ENCODE assay signal across 25 cellular contexts in genomic region chr9:99041618-99042017, GRCh38.
DNase-seq lines count a peak whose midpoint lies in the region; ATAC-seq and TF ChIP-seq lines count a peak whose summit lies in the region.
"Had no signal": no experiment of that assay in that cellular context is flagged by ENCODE, and none has a peak within 500 bp of the region (broad histone marks: within the 10 kb centered on the region; RNA-seq: fewer than 3 reads in every experiment).

No MANE protein-coding gene starts in this region.

- H3K4me3 ChIP-seq in left ventricle myocardium inferior: no peak overlapping the region
- H3K4me3 ChIP-seq in vagina: no peak overlapping the region
- H3K4me3 ChIP-seq: dorsolateral prefrontal cortex, esophagus squamous epithelium, lower lobe of right lung, right lobe of liver, transverse colon had no signal

- H3K27me3 ChIP-seq in left ventricle myocardium inferior (ENCODE audit: low read depth) (no peaks in the 10 kb centered on the region), vagina (no peaks in the 10 kb centered on the region)
- H3K27me3 ChIP-seq: dorsolateral prefrontal cortex, esophagus squamous epithelium, right lobe of liver, transverse colon had no signal

- H3K9me3 ChIP-seq in left ventricle myocardium inferior (replicated peaks) (no peaks in the 10 kb centered on the region), vagina (no peaks in the 10 kb centered on the region)
- H3K9me3 ChIP-seq: lower lobe of right lung, right lobe of liver, transverse colon had no signal

- no peaks in the 10 kb centered on the region for H3K9me3 Mint-ChIP-seq in effector memory CD8-positive, alpha-beta T cell
- peaks cover 7% of the 10 kb centered on the region for H3K9me3 Mint-ChIP-seq in natural killer cell treated with Interleukin-12 subunit alpha and Interleukin-12 subunit beta and Interleukin-15 and Interleukin-18, amount 100 ng/mL, for 72 hours

- H3K27me3 Mint-ChIP-seq in effector memory CD8-positive, alpha-beta T cell: no peaks in the 10 kb centered on the region
- H3K27me3 Mint-ChIP-seq in natural killer cell treated with Interleukin-12 subunit alpha and Interleukin-12 subunit beta and Interleukin-15 and Interleukin-18, amount 100 ng/mL, for 72 hours: no peaks in the 10 kb centered on the region

- H3K4me3 Mint-ChIP-seq in effector memory CD8-positive, alpha-beta T cell: peak overlapping the region; percentile 7 to 29
- H3K4me3 Mint-ChIP-seq in natural killer cell treated with Interleukin-12 subunit alpha and Interleukin-12 subunit beta and Interleukin-15 and Interleukin-18, amount 100 ng/mL, for 72 hours: peak overlapping the region; percentile 60
- H3K4me3 Mint-ChIP-seq: activated naive CD4-positive, alpha-beta T cell treated with anti-CD3 and anti-CD28 coated beads for 36 hours; brain; CD8-positive, alpha-beta T cell; WTC11 had no signal

- peak overlapping the region; percentile 60 for H3K27ac ChIP-seq in left ventricle myocardium inferior (replicated peaks)
- H3K27ac ChIP-seq in vagina: peak overlapping the region; percentile 67
- H3K27ac ChIP-seq: right lobe of liver had no signal

- peaks cover 68% of the 10 kb centered on the region for H3K36me3 ChIP-seq in left ventricle myocardium inferior
- H3K36me3 ChIP-seq in vagina: no peaks in the 10 kb centered on the region
- H3K36me3 ChIP-seq: lower lobe of right lung, right lobe of liver, transverse colon had no signal

- peaks cover 27 to 48% of the 10 kb centered on the region in 2 donors for H3K4me1 Mint-ChIP-seq in effector memory CD8-positive, alpha-beta T cell (ENCODE audit: low read depth in 2 of 2)
- peaks cover 63 to 66% of the 10 kb centered on the region in 2 donors for H3K4me1 Mint-ChIP-seq in natural killer cell treated with Interleukin-12 subunit alpha and Interleukin-12 subunit beta and Interleukin-15 and Interleukin-18, amount 100 ng/mL, for 72 hours (ENCODE audit: low read depth in 2 of 2)
- H3K4me1 Mint-ChIP-seq: WTC11 had no signal

- TF ChIP-seq POLR2A in vagina (IDR thresholded peaks at IDR 0.05): no peak

- H3K36me3 Mint-ChIP-seq in effector memory CD8-positive, alpha-beta T cell (ENCODE audit: insufficient read depth): no peaks in the 10 kb centered on the region
- H3K36me3 Mint-ChIP-seq in natural killer cell treated with Interleukin-12 subunit alpha and Interleukin-12 subunit beta and Interleukin-15 and Interleukin-18, amount 100 ng/mL, for 72 hours: no peaks in the 10 kb centered on the region
- H3K36me3 Mint-ChIP-seq: CD8-positive, alpha-beta T cell; WTC11 had no signal

- DNase-seq in left ventricle myocardium inferior (no peak), Right ventricle myocardium inferior (ENCODE audit: missing footprints) (no peak), vagina (ENCODE audit: extremely low spot score in 2 of 2) (no peak), HK-2 (ENCODE audit: unreplicated experiment) (no peak), HT-29 (ENCODE audit: low spot score) (no peak), D341Med (ENCODE audit: low spot score) (no peak)
- DNase-seq in effector memory CD8-positive, alpha-beta T cell: no peak
- DNase-seq in natural killer cell treated with Interleukin-12 subunit alpha and Interleukin-12 subunit beta and Interleukin-15 and Interleukin-18, amount 100 ng/mL, for 72 hours (ENCODE audit: low spot score): no peak
- DNase-seq: activated CD8-positive, alpha-beta memory T cell treated with anti-CD3 and anti-CD28 coated beads, Interleukin-2, amount 50 U/mL, for 4 hours; activated naive CD4-positive, alpha-beta T cell treated with anti-CD3 and anti-CD28 coated beads for 36 hours; CD8-positive, alpha-beta T cell; cerebellar nuclear complex; esophagus squamous epithelium; lower lobe of right lung; NCI-H1417 treated with DMSO at 0.1 percent for 48 hours; NCI-H2081 treated with DMSO at 0.1 percent for 48 hours; NCI-H2227 treated with DMSO at 0.1 percent for 48 hours; right lobe of liver; Right ventricle myocardium superior; stimulated activated CD4-positive, alpha-beta T cell treated with anti-CD3 and anti-CD28 coated beads, Interleukin-4, amount 100 ng/mL, for 1 hour; transverse colon had no signal

- intact Hi-C loops in left ventricle myocardium inferior (cut with micrococcal nuclease): no loop called here
- intact Hi-C loops in Right ventricle myocardium inferior (cut with DNase I): loop anchor here (2.0 kb wide), 1 partner anchor 67 kb away; no protein-coding TSS in a partner anchor
- intact Hi-C loops in vagina (cut with DNase I): no loop called here

- H3K27ac Mint-ChIP-seq in effector memory CD8-positive, alpha-beta T cell: peak overlapping the region; percentile 80 to 86
- H3K27ac Mint-ChIP-seq in natural killer cell treated with Interleukin-12 subunit alpha and Interleukin-12 subunit beta and Interleukin-15 and Interleukin-18, amount 100 ng/mL, for 72 hours: peak overlapping the region in 1 of 2 donors; percentile 74
- H3K27ac Mint-ChIP-seq: activated naive CD4-positive, alpha-beta T cell treated with anti-CD3 and anti-CD28 coated beads for 36 hours; CD8-positive, alpha-beta T cell; progenitor cell of endocrine pancreas; WTC11 had no signal

- no peak for TF ChIP-seq CTCF in left ventricle myocardium inferior (IDR thresholded peaks at IDR 0.05; ENCODE audit: borderline replicate concordance)
- TF ChIP-seq CTCF in vagina (IDR thresholded peaks at IDR 0.05): no peak

- H3K4me1 ChIP-seq in left ventricle myocardium inferior (peaks cover 24% of the 10 kb centered on the region), vagina (peaks cover 15% of the 10 kb centered on the region)
- H3K4me1 ChIP-seq: right lobe of liver had no signal

- no peak for ATAC-seq in Right ventricle myocardium inferior
- peak; percentile 26 for ATAC-seq in effector memory CD8-positive, alpha-beta T cell (replicated peaks)
- ATAC-seq in natural killer cell treated with Interleukin-12 subunit alpha and Interleukin-12 subunit beta and Interleukin-15 and Interleukin-18, amount 100 ng/mL, for 72 hours: peak; percentile 65 to 72
- ATAC-seq: CD8-positive, alpha-beta T cell; WTC11 had no signal
